ENCODE assay signal across 1 cellular context in genomic region chr5:143231973-143232812, GRCh38.
TF ChIP-seq lines count a peak whose summit lies in the region.

No MANE protein-coding gene starts in this region.

TF ChIP-seq in IMR-90, 13 proteins besides CTCF, POLR2A, EP300 and RAD21 (continued from another document):
- TF ChIP-seq MAFK (IDR thresholded peaks at IDR 0.05; ENCODE audit: low read depth, low read length), result no peak
- no peak for TF ChIP-seq RCOR1 (IDR thresholded peaks at IDR 0.05; ENCODE audit: insufficient replicate concordance, low read length)
- TF ChIP-seq MXI1 (IDR thresholded peaks at IDR 0.05; ENCODE audit: borderline replicate concordance, low read depth, low read length), result no peak
- no peak for TF ChIP-seq RFX5 (IDR thresholded peaks at IDR 0.05; ENCODE audit: low read depth, low read length)
- no peak for TF ChIP-seq NFE2L2 (IDR thresholded peaks at IDR 0.05; ENCODE audit: low read depth, low read length)
- no peak for TF ChIP-seq USF2 (IDR thresholded peaks at IDR 0.05; ENCODE audit: low read depth, low read length)
- TF ChIP-seq MAZ (IDR thresholded peaks at IDR 0.05; ENCODE audit: borderline replicate concordance, low read depth, low read length), result no peak
- no peak for TF ChIP-seq CHD1 (IDR thresholded peaks at IDR 0.05; ENCODE audit: low read depth, low read length)
- TF ChIP-seq BHLHE40 (IDR thresholded peaks at IDR 0.05; ENCODE audit: low read depth, low read length), result no peak
- no peak for TF ChIP-seq CEBPB (IDR thresholded peaks at IDR 0.05; ENCODE audit: low read depth, low read length)
- TF ChIP-seq, protein P1, sequence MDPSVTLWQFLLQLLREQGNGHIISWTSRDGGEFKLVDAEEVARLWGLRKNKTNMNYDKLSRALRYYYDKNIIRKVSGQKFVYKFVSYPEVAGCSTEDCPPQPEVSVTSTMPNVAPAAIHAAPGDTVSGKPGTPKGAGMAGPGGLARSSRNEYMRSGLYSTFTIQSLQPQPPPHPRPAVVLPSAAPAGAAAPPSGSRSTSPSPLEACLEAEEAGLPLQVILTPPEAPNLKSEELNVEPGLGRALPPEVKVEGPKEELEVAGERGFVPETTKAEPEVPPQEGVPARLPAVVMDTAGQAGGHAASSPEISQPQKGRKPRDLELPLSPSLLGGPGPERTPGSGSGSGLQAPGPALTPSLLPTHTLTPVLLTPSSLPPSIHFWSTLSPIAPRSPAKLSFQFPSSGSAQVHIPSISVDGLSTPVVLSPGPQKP (IDR thresholded peaks at IDR 0.05; ENCODE audit: borderline replicate concordance, low read depth, low read length), result no peak
- TF ChIP-seq SMC3 (IDR thresholded peaks at IDR 0.05; ENCODE audit: low read depth, low read length), result no peak
TF ChIP-seq in IMR-90: peak in this region for 0.
